In the genomic region with DNA sequence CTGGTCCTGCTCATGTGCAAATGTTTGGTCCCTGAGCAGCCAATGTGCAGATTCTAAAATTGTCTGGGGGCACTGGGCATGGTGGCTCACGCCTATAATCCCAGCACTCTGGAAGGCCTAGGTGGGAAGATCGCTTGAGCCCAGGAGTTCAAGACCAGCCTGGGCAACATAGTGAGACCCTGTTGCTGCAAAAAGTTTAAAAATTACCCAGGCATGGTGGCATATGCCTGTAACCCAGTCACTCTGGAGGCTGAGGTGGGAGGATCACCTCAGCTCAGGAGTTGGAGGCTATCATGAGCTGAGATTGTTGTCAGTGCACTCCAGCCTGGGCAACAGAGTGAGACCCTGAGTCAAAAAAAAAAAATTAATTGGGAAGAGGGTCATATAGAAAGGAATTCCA, we compare ENCODE assay signal across 6 cellular contexts.
"Had no signal": no experiment of that assay in that cellular context is flagged by ENCODE, and none has a peak within 500 bp of the region (broad histone marks: within the 10 kb centered on the region; RNA-seq: fewer than 3 reads in every experiment).

No MANE protein-coding gene starts in this region.

- H3K4me3 ChIP-seq: GM23248, HAP-1 had no signal

- H3K9me3 ChIP-seq: HAP-1 had no signal

- DNase-seq: GM23248, GOT3, H7, IMR-90 had no signal

- ATAC-seq: HCT116 had no signal

- H3K27ac ChIP-seq: GM23248 had no signal

- H3K36me3 ChIP-seq: HAP-1 had no signal
